Comparison of ENCODE assay signal across 8 cellular contexts in the genomic region with DNA sequence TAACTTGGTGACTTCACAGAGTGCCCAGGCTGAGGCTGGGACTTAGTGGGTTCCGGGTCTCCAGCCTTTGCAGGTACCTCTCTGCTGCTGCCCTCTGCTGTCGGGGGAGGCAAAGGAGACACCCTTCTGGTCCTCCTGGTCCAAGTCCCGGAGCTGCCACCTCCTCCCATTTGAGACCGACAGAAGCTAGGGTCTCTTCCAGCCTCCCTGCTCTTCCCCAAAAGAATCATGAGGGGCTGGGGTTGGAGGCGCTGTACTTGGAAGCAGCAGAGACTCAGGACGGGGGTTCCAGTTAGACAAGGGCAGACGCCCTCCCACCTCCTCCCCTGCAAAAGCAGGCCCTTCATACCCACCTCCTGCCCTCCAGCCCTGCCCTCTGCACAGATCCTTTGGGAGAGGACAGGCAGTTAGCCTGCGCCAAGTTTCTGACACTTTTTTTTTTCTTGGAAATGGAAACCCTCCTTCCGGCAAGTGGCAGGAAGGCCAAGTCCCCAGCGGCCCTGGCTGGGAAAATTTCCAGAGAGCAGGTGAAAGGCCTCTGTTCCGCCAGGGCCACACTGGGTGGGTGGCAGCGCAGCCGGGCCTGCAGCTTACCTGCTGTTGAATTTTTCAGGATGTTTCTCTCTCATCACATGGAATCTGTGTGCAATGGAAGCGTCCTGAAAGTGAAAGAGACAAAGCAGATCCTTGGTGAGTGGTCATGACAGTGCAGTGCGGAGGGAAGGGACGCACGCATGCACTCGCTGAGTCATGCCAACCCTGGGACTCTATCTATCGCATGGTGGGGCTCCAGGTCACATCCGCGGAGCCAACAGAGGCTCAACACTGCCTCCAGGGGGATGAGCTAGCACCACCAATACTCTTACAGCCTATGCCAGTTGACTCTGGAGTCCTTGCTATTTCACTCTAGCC.
DNase-seq lines count a peak whose midpoint lies in the region; ATAC-seq and TF ChIP-seq lines count a peak whose summit lies in the region.

No MANE protein-coding gene starts in this region.

- TF ChIP-seq CTCF in osteoblast (IDR thresholded peaks at IDR 0.05; ENCODE audit: extremely low read depth, low read depth, low read length): peak; percentile 72
- peak in 3 of 4 experiments; percentile 8 to 25 (median 14) for TF ChIP-seq CTCF in uterus (IDR thresholded peaks at IDR 0.05)

- peaks cover 19% of the 10 kb centered on the region for H3K27me3 Mint-ChIP-seq in activated T-helper 1 cell treated with anti-CD3 and anti-CD28 coated beads, Interleukin-12 subunit alpha, Interleukin-12 subunit beta, Interleukin-2, Interleukin-4 antibody, amounts not matched to agents 30 ng/mL and 10 ng/mL and 1 ng/mL, durations not matched to agents 14 hours and 24 hours and 36 hours (ENCODE audit: insufficient read depth)

- peak overlapping the region; percentile 25 for H3K4me3 Mint-ChIP-seq in activated T-helper 1 cell treated with anti-CD3 and anti-CD28 coated beads, Interleukin-12 subunit alpha, Interleukin-12 subunit beta, Interleukin-2, Interleukin-4 antibody, amounts not matched to agents 30 ng/mL and 10 ng/mL and 1 ng/mL, durations not matched to agents 14 hours and 24 hours and 36 hours

- no peaks in the 10 kb centered on the region for H3K36me3 ChIP-seq in BLaER1 treated with 17β-estradiol and CSF1 and Interleukin-3, amounts not matched to agents 10 nM and 100 nM
- H3K36me3 ChIP-seq in osteoblast (ENCODE audit: insufficient read depth, low read length) (no peaks in the 10 kb centered on the region), uterus (no peaks in the 10 kb centered on the region)

- H3K9ac ChIP-seq in BLaER1 treated with 17β-estradiol and CSF1 and Interleukin-3, amounts not matched to agents 10 nM and 100 nM: peak overlapping the region; percentile 30 to 80 (median 68); a peak in 20 of 22 replicates

- no peaks in the 10 kb centered on the region for H3K9me3 Mint-ChIP-seq in activated T-helper 1 cell treated with anti-CD3 and anti-CD28 coated beads, Interleukin-12 subunit alpha, Interleukin-12 subunit beta, Interleukin-2, Interleukin-4 antibody, amounts not matched to agents 30 ng/mL and 10 ng/mL and 1 ng/mL, durations not matched to agents 14 hours and 24 hours and 36 hours

- no peaks in the 10 kb centered on the region for H3K9me3 ChIP-seq in BLaER1 treated with 17β-estradiol and CSF1 and Interleukin-3, amounts not matched to agents 10 nM and 100 nM (replicated peaks in 1 of 11)
- H3K9me3 ChIP-seq in osteoblast (ENCODE audit: low read depth, low read length) (no peaks in the 10 kb centered on the region), uterus (no peaks in the 10 kb centered on the region)

- H3K4me1 Mint-ChIP-seq in activated T-helper 1 cell treated with anti-CD3 and anti-CD28 coated beads, Interleukin-12 subunit alpha, Interleukin-12 subunit beta, Interleukin-2, Interleukin-4 antibody, amounts not matched to agents 30 ng/mL and 10 ng/mL and 1 ng/mL, durations not matched to agents 14 hours and 24 hours and 36 hours (ENCODE audit: low read depth): no peaks in the 10 kb centered on the region

- no peak for TF ChIP-seq POLR2A in uterus (IDR thresholded peaks at IDR 0.05)

- H3K27ac ChIP-seq in BLaER1 treated with 17β-estradiol and CSF1 and Interleukin-3, amounts not matched to agents 10 nM and 100 nM: peak overlapping the region in 10 of 11 experiments; percentile 40 to 89 (median 80); a peak in 20 of 22 replicates
- H3K27ac ChIP-seq in osteoblast (ENCODE audit: low read depth, low read length): peak overlapping the region; percentile 72
- H3K27ac ChIP-seq in uterus: no peak overlapping the region

- peak overlapping the region; percentile 93 for H2AFZ ChIP-seq in osteoblast (ENCODE audit: low read length)

- no peaks in the 10 kb centered on the region for H3K36me3 Mint-ChIP-seq in activated T-helper 1 cell treated with anti-CD3 and anti-CD28 coated beads, Interleukin-12 subunit alpha, Interleukin-12 subunit beta, Interleukin-2, Interleukin-4 antibody, amounts not matched to agents 30 ng/mL and 10 ng/mL and 1 ng/mL, durations not matched to agents 14 hours and 24 hours and 36 hours (ENCODE audit: low read depth)

- ATAC-seq in GM18909 (IDR thresholded peaks at IDR 0.05; ENCODE audit: poor library complexity, unreplicated experiment): peak; percentile 84
- peak; percentile 91 for ATAC-seq in HG03108 (IDR thresholded peaks at IDR 0.05; ENCODE audit: unreplicated experiment)

- H3K4me3 ChIP-seq in BLaER1 treated with 17β-estradiol and CSF1 and Interleukin-3, amounts not matched to agents 10 nM and 100 nM: peak overlapping the region; percentile 32 to 67 (median 50); a peak in 18 of 20 replicates
- H3K4me3 ChIP-seq in osteoblast (ENCODE audit: insufficient read depth, low read length): peak overlapping the region; percentile 77
- no peak overlapping the region for H3K4me3 ChIP-seq in uterus

- no peaks in the 10 kb centered on the region for H3K27me3 ChIP-seq in BLaER1 treated with 17β-estradiol and CSF1 and Interleukin-3, amounts not matched to agents 10 nM and 100 nM
- H3K27me3 ChIP-seq in osteoblast (ENCODE audit: insufficient read depth, low read length): peaks cover 2% of the 10 kb centered on the region
- H3K27me3 ChIP-seq in uterus: no peaks in the 10 kb centered on the region

- H3K79me2 ChIP-seq in osteoblast (ENCODE audit: insufficient read depth, low read length): no peaks in the 10 kb centered on the region

- intact Hi-C loops in activated T-helper 1 cell treated with anti-CD3 and anti-CD28 coated beads, Interleukin-12 subunit alpha, Interleukin-12 subunit beta, Interleukin-2, Interleukin-4 antibody, amounts not matched to agents 30 ng/mL and 10 ng/mL and 1 ng/mL, durations not matched to agents 14 hours and 24 hours and 36 hours (cut with micrococcal nuclease): loop anchor here (1.0 to 5.0 kb wide), 3 partner anchors 135 to 265 kb away; a partner anchor contains a TSS
- intact Hi-C loops in uterus (cut with DNase I; ENCODE audit: low total_unique reads): no loop called here

- no peaks in the 10 kb centered on the region for H4K20me1 ChIP-seq in BLaER1 treated with 17β-estradiol and CSF1 and Interleukin-3, amounts not matched to agents 10 nM and 100 nM
- H4K20me1 ChIP-seq in osteoblast (ENCODE audit: insufficient read depth, low read length): no peaks in the 10 kb centered on the region

- H3K4me2 ChIP-seq in BLaER1 treated with 17β-estradiol and CSF1 and Interleukin-3, amounts not matched to agents 10 nM and 100 nM: peak overlapping the region; percentile 81 to 98 (median 89)
- peak overlapping the region; percentile 99 for H3K4me2 ChIP-seq in osteoblast (ENCODE audit: insufficient read depth, low read length)

- DNase-seq in NOMO-1 (lab: John Stamatoyannopoulos, UW; ENCODE audit: unreplicated experiment in 2 of 2): peak; percentile 6 to 26
- DNase-seq in activated T-helper 1 cell treated with anti-CD3 and anti-CD28 coated beads, Interleukin-12 subunit alpha, Interleukin-12 subunit beta, Interleukin-2, Interleukin-4 antibody, amounts not matched to agents 30 ng/mL and 10 ng/mL and 1 ng/mL, durations not matched to agents 14 hours and 24 hours and 36 hours (ENCODE audit: low spot score): peak; percentile 30
- DNase-seq in germinal center (ENCODE audit: low spot score): peak; percentile 75
- peak; percentile 95 for DNase-seq in osteoblast (ENCODE audit: insufficient read length, low spot score, missing footprints)
- DNase-seq in uterus: peak; percentile 23 to 26

- H3K27ac Mint-ChIP-seq in activated T-helper 1 cell treated with anti-CD3 and anti-CD28 coated beads, Interleukin-12 subunit alpha, Interleukin-12 subunit beta, Interleukin-2, Interleukin-4 antibody, amounts not matched to agents 30 ng/mL and 10 ng/mL and 1 ng/mL, durations not matched to agents 14 hours and 24 hours and 36 hours: no peak overlapping the region

- H3K4me1 ChIP-seq in BLaER1 treated with 17β-estradiol and CSF1 and Interleukin-3, amounts not matched to agents 10 nM and 100 nM: peaks cover 40 to 70% (median 59%) of the 10 kb centered on the region in 10 experiments
- H3K4me1 ChIP-seq in osteoblast (ENCODE audit: insufficient read depth, low read length) (peaks cover 14% of the 10 kb centered on the region), uterus (no peaks in the 10 kb centered on the region)

Comparison
In these comparisons a context has a peak if more than half of its experiments do, and no peak if none do; other contexts are left out.
1. H3K27ac ChIP-seq: peak in BLaER1 treated with 17β-estradiol and CSF1 and Interleukin-3, amounts not matched to agents 10 nM and 100 nM (10 of 11) and osteoblast (single experiment); none in uterus (0 of 2).
2. H3K4me3 ChIP-seq: peak in BLaER1 treated with 17β-estradiol and CSF1 and Interleukin-3, amounts not matched to agents 10 nM and 100 nM (10 of 10) and osteoblast (single experiment); none in uterus (0 of 2).
3. DNase-seq: peak in every context shown above with its lines; median percentile 95 in osteoblast; 75 in germinal center; 30 in activated T-helper 1 cell treated with anti-CD3 and anti-CD28 coated beads, Interleukin-12 subunit alpha, Interleukin-12 subunit beta, Interleukin-2, Interleukin-4 antibody, amounts not matched to agents 30 ng/mL and 10 ng/mL and 1 ng/mL, durations not matched to agents 14 hours and 24 hours and 36 hours; 24 in uterus; 16 in NOMO-1.